In the genomic region with DNA sequence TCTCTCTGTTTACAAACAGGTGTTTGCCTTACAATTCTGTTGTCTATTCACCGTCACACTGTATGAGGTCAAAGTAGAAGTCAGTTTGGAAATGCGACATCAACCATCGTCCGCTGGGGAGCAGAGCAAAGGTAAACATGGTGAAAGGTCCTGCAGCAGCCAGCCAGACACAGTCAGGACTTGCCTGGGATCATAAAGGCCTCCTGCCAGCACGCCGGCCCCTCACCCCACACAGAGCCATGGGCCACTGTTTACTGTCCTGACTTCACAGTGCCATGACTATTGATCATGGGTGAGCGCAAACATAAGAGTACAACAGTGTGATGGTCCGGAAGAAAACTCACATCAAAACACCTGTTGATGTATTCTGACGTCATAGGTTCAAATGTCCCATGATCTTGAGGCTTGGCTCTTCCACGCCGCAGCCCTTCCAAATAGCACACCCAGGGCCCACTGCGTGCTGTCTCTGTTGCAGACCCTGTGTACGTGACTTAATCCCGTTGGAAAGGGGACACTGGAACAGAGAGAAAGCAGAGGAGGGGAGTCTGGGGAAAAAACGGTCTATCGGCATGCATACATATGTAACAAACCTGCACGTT, we compare ENCODE assay signal across 1 cellular context.
TF ChIP-seq lines count a peak whose summit lies in the region.

No MANE protein-coding gene starts in this region.

TF ChIP-seq in HepG2, 621 proteins besides CTCF, POLR2A, EP300 and RAD21 (continued from another document and continues in another):
- TF ChIP-seq HDAC2 (CRISPR knock-in tag; IDR thresholded peaks at IDR 0.05) (peak; percentile 100), HNRNPK (IDR thresholded peaks at IDR 0.05; ENCODE audit: low read depth, low read length, poor library complexity, severe bottlenecking) (no peak), SRSF4 (IDR thresholded peaks at IDR 0.05; ENCODE audit: low read depth, low read length, poor library complexity, severe bottlenecking) (no peak), ZFP62 (CRISPR knock-in tag; IDR thresholded peaks at IDR 0.05) (no peak), NR2F1 (CRISPR knock-in tag; IDR thresholded peaks at IDR 0.05) (peak; percentile 68 to 79), BCL6 (CRISPR knock-in tag; IDR thresholded peaks at IDR 0.05) (peak; percentile 93), ELF4 (CRISPR knock-in tag; IDR thresholded peaks at IDR 0.05; ENCODE audit: borderline replicate concordance) (no peak), NCOR1 (IDR thresholded peaks at IDR 0.05; ENCODE audit: borderline replicate concordance, low read length) (peak; percentile 87), THAP11 (CRISPR knock-in tag; IDR thresholded peaks at IDR 0.05) (peak; percentile 87), ZNF558 (CRISPR knock-in tag; IDR thresholded peaks at IDR 0.05; ENCODE audit: borderline replicate concordance) (peak; percentile 69; the same call in 1 of the 2 replicates), SYNCRIP (IDR thresholded peaks at IDR 0.05; ENCODE audit: insufficient read depth, low read depth, low read length) (no peak), ZNF180 (CRISPR knock-in tag; IDR thresholded peaks at IDR 0.05; ENCODE audit: borderline replicate concordance, low read depth) (no peak), TBX3 (IDR thresholded peaks at IDR 0.05; ENCODE audit: borderline replicate concordance) (peak; percentile 94), ZNF883 (CRISPR knock-in tag; IDR thresholded peaks at IDR 0.05; ENCODE audit: not compliant biosample characterization) (peak; percentile 86), ZNF337 (CRISPR knock-in tag; IDR thresholded peaks at IDR 0.05; ENCODE audit: borderline replicate concordance, low read depth) (peak; percentile 37; the same call in 1 of the 2 replicates), ZNF253 (CRISPR knock-in tag; IDR thresholded peaks at IDR 0.05; ENCODE audit: borderline replicate concordance) (no peak), HCFC1 (IDR thresholded peaks at IDR 0.05; ENCODE audit: low read depth, low read length) (no peak), ZFP90 (CRISPR knock-in tag; IDR thresholded peaks at IDR 0.05; ENCODE audit: borderline replicate concordance) (peak; percentile 97), ZNF746 (CRISPR knock-in tag; IDR thresholded peaks at IDR 0.05) (peak; percentile 92), TAF15 (IDR thresholded peaks at IDR 0.05; ENCODE audit: low read depth, low read length, poor library complexity, severe bottlenecking) (no peak), SRSF1 (optimal IDR thresholded peaks at IDR 0.05; ENCODE audit: low read depth, low read length) (no peak), TMF1 (CRISPR knock-in tag; IDR thresholded peaks at IDR 0.05; ENCODE audit: low read depth) (peak; percentile 48; the same call in 1 of the 2 replicates), ZNF878 (CRISPR knock-in tag; IDR thresholded peaks at IDR 0.05) (peak; percentile 98)
- TF ChIP-seq, protein P1, sequence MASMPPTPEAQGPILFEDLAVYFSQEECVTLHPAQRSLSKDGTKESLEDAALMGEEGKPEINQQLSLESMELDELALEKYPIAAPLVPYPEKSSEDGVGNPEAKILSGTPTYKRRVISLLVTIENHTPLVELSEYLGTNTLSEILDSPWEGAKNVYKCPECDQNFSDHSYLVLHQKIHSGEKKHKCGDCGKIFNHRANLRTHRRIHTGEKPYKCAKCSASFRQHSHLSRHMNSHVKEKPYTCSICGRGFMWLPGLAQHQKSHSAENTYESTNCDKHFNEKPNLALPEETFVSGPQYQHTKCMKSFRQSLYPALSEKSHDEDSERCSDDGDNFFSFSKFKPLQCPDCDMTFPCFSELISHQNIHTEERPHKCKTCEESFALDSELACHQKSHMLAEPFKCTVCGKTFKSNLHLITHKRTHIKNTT (CRISPR knock-in tag; IDR thresholded peaks at IDR 0.05): no peak
- TF ChIP-seq, protein P2, sequence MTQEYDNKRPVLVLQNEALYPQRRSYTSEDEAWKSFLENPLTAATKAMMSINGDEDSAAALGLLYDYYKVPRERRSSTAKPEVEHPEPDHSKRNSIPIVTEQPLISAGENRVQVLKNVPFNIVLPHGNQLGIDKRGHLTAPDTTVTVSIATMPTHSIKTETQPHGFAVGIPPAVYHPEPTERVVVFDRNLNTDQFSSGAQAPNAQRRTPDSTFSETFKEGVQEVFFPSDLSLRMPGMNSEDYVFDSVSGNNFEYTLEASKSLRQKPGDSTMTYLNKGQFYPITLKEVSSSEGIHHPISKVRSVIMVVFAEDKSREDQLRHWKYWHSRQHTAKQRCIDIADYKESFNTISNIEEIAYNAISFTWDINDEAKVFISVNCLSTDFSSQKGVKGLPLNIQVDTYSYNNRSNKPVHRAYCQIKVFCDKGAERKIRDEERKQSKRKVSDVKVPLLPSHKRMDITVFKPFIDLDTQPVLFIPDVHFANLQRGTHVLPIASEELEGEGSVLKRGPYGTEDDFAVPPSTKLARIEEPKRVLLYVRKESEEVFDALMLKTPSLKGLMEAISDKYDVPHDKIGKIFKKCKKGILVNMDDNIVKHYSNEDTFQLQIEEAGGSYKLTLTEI (CRISPR knock-in tag; conservative IDR thresholded peaks at IDR 0.05): no peak
- TF ChIP-seq, protein P3, sequence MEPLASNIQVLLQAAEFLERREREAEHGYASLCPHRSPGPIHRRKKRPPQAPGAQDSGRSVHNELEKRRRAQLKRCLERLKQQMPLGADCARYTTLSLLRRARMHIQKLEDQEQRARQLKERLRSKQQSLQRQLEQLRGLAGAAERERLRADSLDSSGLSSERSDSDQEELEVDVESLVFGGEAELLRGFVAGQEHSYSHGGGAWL (CRISPR knock-in tag; IDR thresholded peaks at IDR 0.05): peak; percentile 88; the same call in 1 of the 2 replicates
- TF ChIP-seq, protein P4, sequence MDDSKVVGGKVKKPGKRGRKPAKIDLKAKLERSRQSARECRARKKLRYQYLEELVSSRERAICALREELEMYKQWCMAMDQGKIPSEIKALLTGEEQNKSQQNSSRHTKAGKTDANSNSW (CRISPR knock-in tag; IDR thresholded peaks at IDR 0.05; ENCODE audit: borderline replicate concordance): no peak
- TF ChIP-seq, protein P5, sequence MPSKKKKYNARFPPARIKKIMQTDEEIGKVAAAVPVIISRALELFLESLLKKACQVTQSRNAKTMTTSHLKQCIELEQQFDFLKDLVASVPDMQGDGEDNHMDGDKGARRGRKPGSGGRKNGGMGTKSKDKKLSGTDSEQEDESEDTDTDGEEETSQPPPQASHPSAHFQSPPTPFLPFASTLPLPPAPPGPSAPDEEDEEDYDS (CRISPR knock-in tag; IDR thresholded peaks at IDR 0.05): peak; percentile 82
- TF ChIP-seq, protein P6, sequence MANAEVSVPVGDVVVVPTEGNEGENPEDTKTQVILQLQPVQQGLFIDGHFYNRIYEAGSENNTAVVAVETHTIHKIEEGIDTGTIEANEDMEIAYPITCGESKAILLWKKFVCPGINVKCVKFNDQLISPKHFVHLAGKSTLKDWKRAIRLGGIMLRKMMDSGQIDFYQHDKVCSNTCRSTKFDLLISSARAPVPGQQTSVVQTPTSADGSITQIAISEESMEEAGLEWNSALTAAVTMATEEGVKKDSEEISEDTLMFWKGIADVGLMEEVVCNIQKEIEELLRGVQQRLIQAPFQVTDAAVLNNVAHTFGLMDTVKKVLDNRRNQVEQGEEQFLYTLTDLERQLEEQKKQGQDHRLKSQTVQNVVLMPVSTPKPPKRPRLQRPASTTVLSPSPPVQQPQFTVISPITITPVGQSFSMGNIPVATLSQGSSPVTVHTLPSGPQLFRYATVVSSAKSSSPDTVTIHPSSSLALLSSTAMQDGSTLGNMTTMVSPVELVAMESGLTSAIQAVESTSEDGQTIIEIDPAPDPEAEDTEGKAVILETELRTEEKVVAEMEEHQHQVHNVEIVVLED (CRISPR knock-in tag; IDR thresholded peaks at IDR 0.05; ENCODE audit: borderline replicate concordance): peak; percentile 60; the same call in 1 of the 2 replicates
- TF ChIP-seq, protein P7, sequence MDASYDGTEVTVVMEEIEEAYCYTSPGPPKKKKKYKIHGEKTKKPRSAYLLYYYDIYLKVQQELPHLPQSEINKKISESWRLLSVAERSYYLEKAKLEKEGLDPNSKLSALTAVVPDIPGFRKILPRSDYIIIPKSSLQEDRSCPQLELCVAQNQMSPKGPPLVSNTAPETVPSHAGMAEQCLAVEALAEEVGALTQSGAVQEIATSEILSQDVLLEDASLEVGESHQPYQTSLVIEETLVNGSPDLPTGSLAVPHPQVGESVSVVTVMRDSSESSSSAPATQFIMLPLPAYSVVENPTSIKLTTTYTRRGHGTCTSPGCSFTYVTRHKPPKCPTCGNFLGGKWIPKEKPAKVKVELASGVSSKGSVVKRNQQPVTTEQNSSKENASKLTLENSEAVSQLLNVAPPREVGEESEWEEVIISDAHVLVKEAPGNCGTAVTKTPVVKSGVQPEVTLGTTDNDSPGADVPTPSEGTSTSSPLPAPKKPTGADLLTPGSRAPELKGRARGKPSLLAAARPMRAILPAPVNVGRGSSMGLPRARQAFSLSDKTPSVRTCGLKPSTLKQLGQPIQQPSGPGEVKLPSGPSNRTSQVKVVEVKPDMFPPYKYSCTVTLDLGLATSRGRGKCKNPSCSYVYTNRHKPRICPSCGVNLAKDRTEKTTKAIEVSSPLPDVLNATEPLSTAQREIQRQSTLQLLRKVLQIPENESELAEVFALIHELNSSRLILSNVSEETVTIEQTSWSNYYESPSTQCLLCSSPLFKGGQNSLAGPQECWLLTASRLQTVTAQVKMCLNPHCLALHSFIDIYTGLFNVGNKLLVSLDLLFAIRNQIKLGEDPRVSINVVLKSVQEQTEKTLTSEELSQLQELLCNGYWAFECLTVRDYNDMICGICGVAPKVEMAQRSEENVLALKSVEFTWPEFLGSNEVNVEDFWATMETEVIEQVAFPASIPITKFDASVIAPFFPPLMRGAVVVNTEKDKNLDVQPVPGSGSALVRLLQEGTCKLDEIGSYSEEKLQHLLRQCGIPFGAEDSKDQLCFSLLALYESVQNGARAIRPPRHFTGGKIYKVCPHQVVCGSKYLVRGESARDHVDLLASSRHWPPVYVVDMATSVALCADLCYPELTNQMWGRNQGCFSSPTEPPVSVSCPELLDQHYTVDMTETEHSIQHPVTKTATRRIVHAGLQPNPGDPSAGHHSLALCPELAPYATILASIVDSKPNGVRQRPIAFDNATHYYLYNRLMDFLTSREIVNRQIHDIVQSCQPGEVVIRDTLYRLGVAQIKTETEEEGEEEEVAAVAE (CRISPR knock-in tag; IDR thresholded peaks at IDR 0.05; ENCODE audit: borderline replicate concordance): peak; percentile 92
- TF ChIP-seq, protein P8, sequence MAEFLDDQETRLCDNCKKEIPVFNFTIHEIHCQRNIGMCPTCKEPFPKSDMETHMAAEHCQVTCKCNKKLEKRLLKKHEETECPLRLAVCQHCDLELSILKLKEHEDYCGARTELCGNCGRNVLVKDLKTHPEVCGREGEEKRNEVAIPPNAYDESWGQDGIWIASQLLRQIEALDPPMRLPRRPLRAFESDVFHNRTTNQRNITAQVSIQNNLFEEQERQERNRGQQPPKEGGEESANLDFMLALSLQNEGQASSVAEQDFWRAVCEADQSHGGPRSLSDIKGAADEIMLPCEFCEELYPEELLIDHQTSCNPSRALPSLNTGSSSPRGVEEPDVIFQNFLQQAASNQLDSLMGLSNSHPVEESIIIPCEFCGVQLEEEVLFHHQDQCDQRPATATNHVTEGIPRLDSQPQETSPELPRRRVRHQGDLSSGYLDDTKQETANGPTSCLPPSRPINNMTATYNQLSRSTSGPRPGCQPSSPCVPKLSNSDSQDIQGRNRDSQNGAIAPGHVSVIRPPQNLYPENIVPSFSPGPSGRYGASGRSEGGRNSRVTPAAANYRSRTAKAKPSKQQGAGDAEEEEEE (CRISPR knock-in tag; IDR thresholded peaks at IDR 0.05; ENCODE audit: borderline replicate concordance): peak; percentile 85; the same call in 1 of the 2 replicates
- TF ChIP-seq, protein P9, sequence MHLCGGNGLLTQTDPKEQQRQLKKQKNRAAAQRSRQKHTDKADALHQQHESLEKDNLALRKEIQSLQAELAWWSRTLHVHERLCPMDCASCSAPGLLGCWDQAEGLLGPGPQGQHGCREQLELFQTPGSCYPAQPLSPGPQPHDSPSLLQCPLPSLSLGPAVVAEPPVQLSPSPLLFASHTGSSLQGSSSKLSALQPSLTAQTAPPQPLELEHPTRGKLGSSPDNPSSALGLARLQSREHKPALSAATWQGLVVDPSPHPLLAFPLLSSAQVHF (CRISPR knock-in tag; IDR thresholded peaks at IDR 0.05): no peak
- TF ChIP-seq, protein P10, sequence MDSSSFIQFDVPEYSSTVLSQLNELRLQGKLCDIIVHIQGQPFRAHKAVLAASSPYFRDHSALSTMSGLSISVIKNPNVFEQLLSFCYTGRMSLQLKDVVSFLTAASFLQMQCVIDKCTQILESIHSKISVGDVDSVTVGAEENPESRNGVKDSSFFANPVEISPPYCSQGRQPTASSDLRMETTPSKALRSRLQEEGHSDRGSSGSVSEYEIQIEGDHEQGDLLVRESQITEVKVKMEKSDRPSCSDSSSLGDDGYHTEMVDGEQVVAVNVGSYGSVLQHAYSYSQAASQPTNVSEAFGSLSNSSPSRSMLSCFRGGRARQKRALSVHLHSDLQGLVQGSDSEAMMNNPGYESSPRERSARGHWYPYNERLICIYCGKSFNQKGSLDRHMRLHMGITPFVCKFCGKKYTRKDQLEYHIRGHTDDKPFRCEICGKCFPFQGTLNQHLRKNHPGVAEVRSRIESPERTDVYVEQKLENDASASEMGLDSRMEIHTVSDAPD (CRISPR knock-in tag; IDR thresholded peaks at IDR 0.05): peak; percentile 99
- TF ChIP-seq, protein P11, sequence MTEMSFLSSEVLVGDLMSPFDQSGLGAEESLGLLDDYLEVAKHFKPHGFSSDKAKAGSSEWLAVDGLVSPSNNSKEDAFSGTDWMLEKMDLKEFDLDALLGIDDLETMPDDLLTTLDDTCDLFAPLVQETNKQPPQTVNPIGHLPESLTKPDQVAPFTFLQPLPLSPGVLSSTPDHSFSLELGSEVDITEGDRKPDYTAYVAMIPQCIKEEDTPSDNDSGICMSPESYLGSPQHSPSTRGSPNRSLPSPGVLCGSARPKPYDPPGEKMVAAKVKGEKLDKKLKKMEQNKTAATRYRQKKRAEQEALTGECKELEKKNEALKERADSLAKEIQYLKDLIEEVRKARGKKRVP (CRISPR knock-in tag; IDR thresholded peaks at IDR 0.05): peak in 1 of 2 experiments; percentile 93; a peak in 2 of 4 replicates
